20 cellular contexts compared by ENCODE assay signal in genomic region chr13:71524245-71525002, GRCh38.
DNase-seq lines count a peak whose midpoint lies in the region; ATAC-seq, FAIRE-seq and TF ChIP-seq lines count a peak whose summit lies in the region.
"Had no signal": no experiment of that assay in that cellular context is flagged by ENCODE, and none has a peak within 500 bp of the region (broad histone marks: within the 10 kb centered on the region; RNA-seq: fewer than 3 reads in every experiment).

No MANE protein-coding gene starts in this region.

- no peaks in the 10 kb centered on the region for H3K9me3 ChIP-seq in left ventricle myocardium inferior (replicated peaks)
- H3K9me3 ChIP-seq in OCI-LY7 (ENCODE audit: low read length), result no peaks in the 10 kb centered on the region
- H3K9me3 ChIP-seq: A549, tibial artery had no signal

- peaks cover 26% of the 10 kb centered on the region for H3K4me1 ChIP-seq in left ventricle myocardium inferior
- no peaks in the 10 kb centered on the region for H3K4me1 ChIP-seq in OCI-LY7 (ENCODE audit: insufficient read depth, low read length, poor library complexity, severe bottlenecking)
- H3K4me1 ChIP-seq: A549, tibial artery had no signal

- H3K27me3 ChIP-seq in left ventricle myocardium inferior (ENCODE audit: low read depth), result no peaks in the 10 kb centered on the region
- H3K27me3 ChIP-seq: tibial artery had no signal

- H2AFZ ChIP-seq in OCI-LY7 (ENCODE audit: low read length), result no peak overlapping the region

- peak overlapping the region; percentile 82 for H3K4me3 Mint-ChIP-seq in glutamatergic neuron (ENCODE audit: unreplicated experiment)
- H3K4me3 Mint-ChIP-seq: CD14-positive monocyte; central memory CD8-positive, alpha-beta T cell had no signal

- POLR2A ChIA-PET in OCI-LY7 (lab: Charles Lee), result no interaction called here

- H3K79me2 ChIP-seq in OCI-LY7 (ENCODE audit: insufficient read depth, low read depth, low read length), result no peaks in the 10 kb centered on the region

- H3K4me2 ChIP-seq in OCI-LY7 (ENCODE audit: low read length), result no peak overlapping the region
- H3K4me2 ChIP-seq: A549 had no signal

- H3K27me3 Mint-ChIP-seq in glutamatergic neuron (ENCODE audit: unreplicated experiment), result peaks cover 5% of the 10 kb centered on the region
- H3K27me3 Mint-ChIP-seq: central memory CD8-positive, alpha-beta T cell had no signal

- H3K36me3 ChIP-seq in left ventricle myocardium inferior (no peaks in the 10 kb centered on the region), OCI-LY7 (ENCODE audit: insufficient read depth, low read length) (no peaks in the 10 kb centered on the region)
- H3K36me3 ChIP-seq: tibial artery had no signal

- TF ChIP-seq CTCF in left ventricle myocardium inferior (IDR thresholded peaks at IDR 0.05; ENCODE audit: borderline replicate concordance) (no peak), glutamatergic neuron (IDR thresholded peaks at IDR 0.05; ENCODE audit: partially characterized antibody, unreplicated experiment) (no peak), OCI-LY7 (conservative IDR thresholded peaks at IDR 0.05; ENCODE audit: low read length) (no peak)

- intact Hi-C loops in left ventricle myocardium inferior (cut with micrococcal nuclease) (no loop called here), Right ventricle myocardium inferior (cut with DNase I) (no loop called here), OCI-LY7 (cut with micrococcal nuclease; ENCODE audit: unreplicated experiment) (no loop called here)

- FAIRE-seq in frontal cortex (lab: Jason Lieb, UNC), result no peak
- FAIRE-seq: A549 had no signal

- H3K9me2 ChIP-seq in OCI-LY7 (ENCODE audit: insufficient read depth, low read length), result no peaks in the 10 kb centered on the region

- H3K4me1 Mint-ChIP-seq in glutamatergic neuron (ENCODE audit: low read depth, unreplicated experiment), result peaks cover 41% of the 10 kb centered on the region
- H3K4me1 Mint-ChIP-seq: CD14-positive monocyte; central memory CD8-positive, alpha-beta T cell had no signal

- H3K27ac Mint-ChIP-seq in glutamatergic neuron (ENCODE audit: unreplicated experiment), result peak overlapping the region; percentile 93
- H3K27ac Mint-ChIP-seq: CD14-positive monocyte had no signal

- no TSS peak for BruUV-seq in OCI-LY7 (replicated peaks; lab: Mats Ljungman, UMichigan)

- no peaks in the 10 kb centered on the region for H3K36me3 Mint-ChIP-seq in glutamatergic neuron (ENCODE audit: unreplicated experiment)

- DNase-seq in left ventricle myocardium inferior (no peak), Right ventricle myocardium inferior (ENCODE audit: missing footprints) (no peak), NCI-H524 treated with DMSO at 0.1 percent for 48 hours (lab: John Stamatoyannopoulos, UW) (peak; percentile 81), glutamatergic neuron (no peak), OCI-LY7 (ENCODE audit: low spot score) (no peak), epidermal melanocyte (ENCODE audit: insufficient read length, low spot score) (no peak), AG08395 (ENCODE audit: low spot score) (no peak), frontal cortex (ENCODE audit: low spot score in 2 of 2) (no peak)
- DNase-seq: activated CD4-positive, alpha-beta T cell treated with anti-CD3 and anti-CD28 coated beads for 4 hours; activated gamma-delta T cell; amygdala; effector CD8-positive, alpha-beta T cell; hypothalamus; NCI-H2029 treated with DMSO at 0.1 percent for 48 hours; stimulated activated CD4-positive, alpha-beta T cell treated with anti-CD3 and anti-CD28 coated beads, Interleukin-15, amount 100 ng/mL, for 24 hours; stimulated activated naive CD4-positive, alpha-beta T cell treated with Interleukin-2 at 50 U/mL for 16 hours; tibial artery had no signal

- H3K4me3 ChIP-seq in left ventricle myocardium inferior (peak overlapping the region; percentile 30), OCI-LY7 (ENCODE audit: low read depth, low read length, poor library complexity, severe bottlenecking) (no peak overlapping the region)
- H3K4me3 ChIP-seq: A549, tibial artery had no signal

- peaks cover 2% of the 10 kb centered on the region for H3K9me3 Mint-ChIP-seq in glutamatergic neuron (ENCODE audit: unreplicated experiment)

- H3K27ac ChIP-seq in left ventricle myocardium inferior (replicated peaks) (peak overlapping the region; percentile 21), OCI-LY7 (ENCODE audit: low read depth, low read length, poor library complexity, severe bottlenecking) (no peak overlapping the region)
- H3K27ac ChIP-seq: A549, tibial artery had no signal

- no peaks in the 10 kb centered on the region for H4K20me1 ChIP-seq in OCI-LY7 (ENCODE audit: insufficient read depth, low read length)

- CTCF ChIA-PET in OCI-LY7 (lab: Charles Lee; ENCODE audit: unreplicated experiment), result no interaction called here

- ATAC-seq in Right ventricle myocardium inferior, result no peak
- ATAC-seq: A549 had no signal
